Comparison of ENCODE assay signal across 17 cellular contexts in the genomic region with DNA sequence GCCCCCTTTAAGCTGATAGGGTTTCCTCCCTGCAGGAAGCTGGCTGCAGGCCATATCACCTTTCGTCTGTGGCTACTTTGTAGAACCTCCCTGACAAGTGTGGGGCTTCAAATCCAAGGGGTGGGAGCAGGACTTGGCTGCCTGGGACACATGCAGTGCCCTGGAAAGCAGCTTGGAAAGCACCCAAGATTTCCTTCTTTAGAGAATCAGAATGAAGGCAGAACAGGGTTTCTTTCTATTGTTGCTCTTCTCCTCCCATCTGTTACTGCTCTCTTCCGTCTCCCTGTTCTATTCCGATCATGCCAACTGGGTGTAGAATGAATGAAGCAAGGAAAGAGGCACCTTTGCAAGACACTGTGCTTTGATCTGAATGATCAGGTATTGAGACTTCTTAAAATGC.
DNase-seq lines count a peak whose midpoint lies in the region; ATAC-seq and TF ChIP-seq lines count a peak whose summit lies in the region.
"Had no signal": no experiment of that assay in that cellular context is flagged by ENCODE, and none has a peak within 500 bp of the region (broad histone marks: within the 10 kb centered on the region; RNA-seq: fewer than 3 reads in every experiment).

No MANE protein-coding gene starts in this region.

- no peak overlapping the region for H3K4me3 ChIP-seq in foreskin fibroblast (ENCODE audit: low read depth in 1 of 2, low read length in 2 of 2)

- DNase-seq in NCI-H345 (lab: John Stamatoyannopoulos, UW) (peak; percentile 13), NCI-H345 treated with DMSO at 0.1 percent for 48 hours (lab: John Stamatoyannopoulos, UW; ENCODE audit: unreplicated experiment) (no peak), NCI-H1092 treated with DMSO at 0.1 percent for 48 hours (lab: John Stamatoyannopoulos, UW) (peak; percentile 54), cerebellar nuclear complex (lab: John Stamatoyannopoulos, UW) (peak; percentile 17 to 43), superior temporal gyrus (ENCODE audit: extremely low spot score) (peak; percentile 46), foreskin fibroblast (no peak), iPS-NIHi7 (ENCODE audit: extremely low spot score) (no peak)
- DNase-seq: ACHN; Calu3; CD4-positive, alpha-beta T cell; DMS153; DMS79 treated with DMSO at 0.1 percent for 48 hours; EL; GDM1; HCEC 1CT; HFFc6 had no signal

- TF ChIP-seq CTCF in foreskin fibroblast (IDR thresholded peaks at IDR 0.05; ENCODE audit: low read depth, low read length): no peak

- ATAC-seq in HG03469 (IDR thresholded peaks at IDR 0.05; ENCODE audit: unreplicated experiment): no peak

Comparison
In these comparisons a context has a peak if more than half of its experiments do, and no peak if none do; other contexts are left out.
1. DNase-seq: peak in NCI-H345 (single experiment), NCI-H1092 treated with DMSO at 0.1 percent for 48 hours (single experiment), cerebellar nuclear complex (2 of 2) and superior temporal gyrus (single experiment); none in NCI-H345 treated with DMSO at 0.1 percent for 48 hours (single experiment), foreskin fibroblast (0 of 2) and iPS-NIHi7 (single experiment).